ENCODE assay signal across 19 cellular contexts in the genomic region with DNA sequence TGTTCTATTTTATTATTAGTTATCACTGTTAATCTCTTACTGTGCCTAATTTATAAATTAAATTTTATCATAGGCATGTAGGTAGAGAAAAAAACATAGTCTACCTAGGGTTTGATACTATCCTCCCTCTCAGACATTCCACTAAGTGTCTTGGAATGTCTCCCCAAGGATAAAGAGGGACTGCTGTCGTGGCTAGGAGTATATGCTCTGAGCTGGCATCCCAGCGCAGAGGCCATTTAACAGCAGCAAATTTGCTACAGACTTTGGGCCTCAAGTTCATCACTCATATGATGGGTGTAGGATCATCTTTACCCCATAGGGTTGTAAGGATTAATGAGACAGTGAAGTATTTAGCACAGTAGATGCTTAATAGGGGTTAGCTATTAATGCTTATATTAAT. TPM values are rescaled to one million over a fixed set of nuclear protein-coding genes. Genes with fewer than 3 reads are reported as not detected.
A peak's percentile ranks its signal among the peaks of the same experiment; 100 is the strongest.
DNase-seq lines count a peak whose midpoint lies in the region; ATAC-seq, FAIRE-seq and TF ChIP-seq lines count a peak whose summit lies in the region.
"Had no signal": no experiment of that assay in that cellular context is flagged by ENCODE, and none has a peak within 500 bp of the region (broad histone marks: within the 10 kb centered on the region; RNA-seq: fewer than 3 reads in every experiment).

No MANE protein-coding gene starts in this region.

- H3K27ac ChIP-seq in C4-2B, result peak overlapping the region; percentile 90
- H3K27ac ChIP-seq in RWPE2 (ENCODE audit: poor library complexity, severe bottlenecking), result peak overlapping the region; percentile 99
- no peak overlapping the region for H3K27ac ChIP-seq in kidney (ENCODE audit: low read depth in 2 of 2, low read length in 2 of 2)
- H3K27ac ChIP-seq: HL-60 had no signal

- intact Hi-C loops in sciatic nerve (cut with DNase I), result no loop called here
- intact Hi-C loops in kidney (cut with DNase I), result no loop called here

- H3K9ac ChIP-seq in skeletal muscle satellite cell (ENCODE audit: low read depth, low read length) (peak overlapping the region; percentile 80), kidney (ENCODE audit: low read length in 2 of 2) (no peak overlapping the region)

- DNase-seq in RWPE2 (ENCODE audit: low spot score), result peak; percentile 7
- DNase-seq in kidney tubule cell (ENCODE audit: low spot score), result peak; percentile 47
- DNase-seq in sciatic nerve (ENCODE audit: low spot score), result no peak
- no peak for DNase-seq in NCI-H524 (lab: John Stamatoyannopoulos, UW)
- DNase-seq in kidney, result no peak
- no peak for DNase-seq in NCI-H1092 treated with DMSO at 0.1 percent for 48 hours (lab: John Stamatoyannopoulos, UW)
- DNase-seq: activated naive CD4-positive, alpha-beta T cell treated with anti-CD3 and anti-CD28 coated beads for 36 hours; activated T-cell treated with anti-CD3 and anti-CD28 coated beads for 4 hours; anterior cingulate cortex; H9; NCI-H2029; spleen; T-cell had no signal

- TF ChIP-seq CTCF in C4-2B (conservative IDR thresholded peaks at IDR 0.05) (no peak), RWPE2 (IDR thresholded peaks at IDR 0.05; ENCODE audit: poor library complexity, severe bottlenecking) (no peak), kidney (IDR thresholded peaks at IDR 0.05; ENCODE audit: borderline replicate concordance, extremely low read depth, insufficient read depth) (no peak)

- no peak overlapping the region for H3K4me3 ChIP-seq in RWPE2 (ENCODE audit: severe bottlenecking)
- H3K4me3 ChIP-seq in skeletal muscle satellite cell (ENCODE audit: low read length), result no peak overlapping the region
- no peak overlapping the region for H3K4me3 ChIP-seq in kidney (ENCODE audit: low read length in 2 of 2)
- H3K4me3 ChIP-seq: spleen, suprapubic skin had no signal

- no peak for FAIRE-seq in kidney (lab: Jason Lieb, UNC)
- FAIRE-seq: endometrium had no signal

- H3K9me3 ChIP-seq in RWPE2 (ENCODE audit: severe bottlenecking), result no peaks in the 10 kb centered on the region
- no peaks in the 10 kb centered on the region for H3K9me3 ChIP-seq in skeletal muscle satellite cell (replicated peaks; ENCODE audit: low read length)
- H3K9me3 ChIP-seq in kidney (ENCODE audit: control insufficient read depth in 1 of 2, low read length in 2 of 2), result no peaks in the 10 kb centered on the region
- H3K9me3 ChIP-seq: spleen, suprapubic skin had no signal

- no peak for ATAC-seq in RWPE2 (ENCODE audit: low read depth)
- no peak for ATAC-seq in sciatic nerve
- ATAC-seq: Right ventricle myocardium inferior, T-cell had no signal

- no peaks in the 10 kb centered on the region for H3K27me3 ChIP-seq in RWPE2 (ENCODE audit: insufficient read depth, poor library complexity, severe bottlenecking)
- no peaks in the 10 kb centered on the region for H3K27me3 ChIP-seq in skeletal muscle satellite cell (ENCODE audit: control insufficient read depth, insufficient read depth, low read length)
- H3K27me3 ChIP-seq: spleen, suprapubic skin had no signal

- H3K4me1 ChIP-seq in RWPE2 (ENCODE audit: insufficient read depth, poor library complexity, severe bottlenecking) (peaks cover 73% of the 10 kb centered on the region), skeletal muscle satellite cell (ENCODE audit: control insufficient read depth, insufficient read depth, low read length) (peaks cover 79% of the 10 kb centered on the region), kidney (ENCODE audit: control insufficient read depth in 1 of 2, insufficient read depth in 1 of 2, low read depth in 1 of 2, low read length in 2 of 2) (peaks cover 15 to 38% of the 10 kb centered on the region in 2 donors)

- peak overlapping the region; percentile 7 for H3K4me2 ChIP-seq in skeletal muscle satellite cell (ENCODE audit: low read length)

- H3K36me3 ChIP-seq in RWPE2 (ENCODE audit: low read depth) (no peaks in the 10 kb centered on the region), skeletal muscle satellite cell (ENCODE audit: insufficient read depth, low read length) (peaks cover 3% of the 10 kb centered on the region), kidney (ENCODE audit: control insufficient read depth in 1 of 2, insufficient read depth in 2 of 2, low read length in 2 of 2) (no peaks in the 10 kb centered on the region)
- H3K36me3 ChIP-seq: spleen, suprapubic skin had no signal

RNA-seq across cellular contexts. Expression of a gene that starts 56.7 kb away (rescaled TPM):
- 5.1 and 8.3 TPM in 2 replicates for total RNA-seq in skeletal muscle satellite cell (2012; rRNA removed)
- total RNA-seq in sciatic nerve, result 44.6 TPM
- total RNA-seq in kidney, result 29.3 TPM
- 2.3 TPM for polyA plus RNA-seq in kidney (ENCODE audit: insufficient read depth, low read depth, low replicate concordance)

Comparison
In these comparisons a context has a peak if more than half of its experiments do, and no peak if none do; other contexts are left out.
1. H3K27ac ChIP-seq: peak in C4-2B (single experiment) and RWPE2 (single experiment); none in kidney (0 of 2).
2. DNase-seq: peak in RWPE2 (single experiment) and kidney tubule cell (single experiment); none in sciatic nerve (single experiment), NCI-H524 (0 of 2), kidney (single experiment) and NCI-H1092 treated with DMSO at 0.1 percent for 48 hours (single experiment).